ENCODE assay signal across 10 cellular contexts in genomic region chr13:40963927-40964326, GRCh38. TPM values are rescaled to one million over a fixed set of nuclear protein-coding genes. Genes with fewer than 3 reads are reported as not detected.
A peak's percentile ranks its signal among the peaks of the same experiment; 100 is the strongest.
DNase-seq lines count a peak whose midpoint lies in the region; ATAC-seq and TF ChIP-seq lines count a peak whose summit lies in the region.
"Had no signal": no experiment of that assay in that cellular context is flagged by ENCODE, and none has a peak within 500 bp of the region (broad histone marks: within the 10 kb centered on the region; RNA-seq: fewer than 3 reads in every experiment).

No MANE protein-coding gene starts in this region.

- no peak overlapping the region for H2BK120ac ChIP-seq in mesendoderm (ENCODE audit: low read depth, low read length)

- no peak overlapping the region for H3K4me3 Mint-ChIP-seq in Caco-2 (ENCODE audit: unreplicated experiment)
- H3K4me3 Mint-ChIP-seq: H9 had no signal

- no peak overlapping the region for H2BK15ac ChIP-seq in mesendoderm (replicated peaks; ENCODE audit: low read depth)

- no peak overlapping the region for H3K4ac ChIP-seq in mesendoderm (ENCODE audit: low read depth, low read length)

- no peaks in the 10 kb centered on the region for H3K9me3 Mint-ChIP-seq in Caco-2 (ENCODE audit: unreplicated experiment)
- H3K9me3 Mint-ChIP-seq: H9 had no signal

- peaks cover 32% of the 10 kb centered on the region for H3K4me1 Mint-ChIP-seq in Caco-2 (ENCODE audit: low read depth, unreplicated experiment)

- no peaks in the 10 kb centered on the region; the same call in 1 of the 2 replicates for H3K36me3 ChIP-seq in Caco-2 (ENCODE audit: control insufficient read depth, insufficient read depth, low read length)
- no peaks in the 10 kb centered on the region for H3K36me3 ChIP-seq in mesendoderm (ENCODE audit: control insufficient read depth, insufficient read depth, low read length)

- no peaks in the 10 kb centered on the region for H3K79me2 ChIP-seq in mesendoderm (ENCODE audit: control insufficient read depth, insufficient read depth, low read length)

- DNase-seq in Caco-2 (peak in 1 of 2 experiments; percentile 22), astrocyte of the spinal cord (ENCODE audit: low read depth, low spot score) (peak; percentile 43), mesendoderm (peak; percentile 13), GM10248 (ENCODE audit: extremely low spot score) (no peak), NCI-H2081 treated with DMSO at 0.1 percent for 48 hours (lab: John Stamatoyannopoulos, UW) (no peak)
- DNase-seq: activated gamma-delta T cell treated with Interleukin-2 at 50 U/mL for 16 hours, H9 had no signal

- H3K4me1 ChIP-seq in Caco-2: peaks cover 28% of the 10 kb centered on the region
- H3K4me1 ChIP-seq in mesendoderm (ENCODE audit: control insufficient read depth, low read depth, low read length): no peaks in the 10 kb centered on the region

- POLR2A ChIA-PET in Caco-2 (lab: Charles Lee): interaction anchor here (0.6 kb wide), 1 partner anchor 97 kb away, joined by 3 read pairs; no protein-coding TSS in a partner anchor
- POLR2A ChIA-PET in GM10248 (lab: Yijun Ruan, JAX): interaction anchor here (0.7 kb wide), 1 partner anchor 9 kb away, joined by 3 read pairs; no protein-coding TSS in a partner anchor

- H3K79me1 ChIP-seq in mesendoderm (ENCODE audit: low read length): no peaks in the 10 kb centered on the region

- intact Hi-C loops in Caco-2 (cut with micrococcal nuclease; ENCODE audit: unreplicated experiment): no loop called here

- no peak overlapping the region for H3K4me3 ChIP-seq in Caco-2 (ENCODE audit: low read depth, low read length)
- no peak overlapping the region for H3K4me3 ChIP-seq in astrocyte of the spinal cord (ENCODE audit: low read depth, low read length)
- H3K4me3 ChIP-seq in mesendoderm (ENCODE audit: low read length): no peak overlapping the region

- no peak overlapping the region for H2AK5ac ChIP-seq in mesendoderm (ENCODE audit: low read length)

- no CpG with 5 or more reads among the region's 1 CpG for WGBS in mesendoderm (ENCODE audit: extremely low coverage, insufficient coverage, low lambda C conversion rate)

- no peak overlapping the region for H3K9ac ChIP-seq in mesendoderm (ENCODE audit: low read length)

- H3K27me3 ChIP-seq in Caco-2 (replicated peaks; ENCODE audit: control insufficient read depth, insufficient read depth, low read length): no peaks in the 10 kb centered on the region
- H3K27me3 ChIP-seq in mesendoderm (ENCODE audit: insufficient read depth, low read length, poor library complexity): no peaks in the 10 kb centered on the region

- no peaks in the 10 kb centered on the region for H3K27me3 Mint-ChIP-seq in Caco-2 (ENCODE audit: insufficient read depth, unreplicated experiment)

- no peaks in the 10 kb centered on the region for H3K9me3 ChIP-seq in Caco-2

- H4K8ac ChIP-seq in mesendoderm (ENCODE audit: low read depth, low read length): no peak overlapping the region

- CTCF ChIA-PET in Caco-2 (lab: Charles Lee) (no interaction called here), GM10248 (lab: Yijun Ruan, JAX) (interaction anchor here (1.1 to 4.0 kb wide), 2 partner anchors 9 to 42 kb away, joined by 3 to 31 read pairs; no protein-coding TSS in a partner anchor)

- TF ChIP-seq CTCF in Caco-2 (IDR thresholded peaks at IDR 0.05; ENCODE audit: insufficient read depth in 1 of 2, low read depth in 1 of 2, low read length in 1 of 2, severe bottlenecking in 1 of 2, unreplicated experiment in 1 of 2): no peak
- no peak for TF ChIP-seq CTCF in astrocyte of the spinal cord (IDR thresholded peaks at IDR 0.05; ENCODE audit: low read depth, low read length)
- no peak for TF ChIP-seq CTCF in GM10248 (IDR thresholded peaks at IDR 0.05; ENCODE audit: control extremely low read depth, extremely low read depth, low read depth, missing control alignments)

- ATAC-seq in HG02870 (IDR thresholded peaks at IDR 0.05; ENCODE audit: unreplicated experiment): peak; percentile 50
- no peak for ATAC-seq in HG03432 (IDR thresholded peaks at IDR 0.05; ENCODE audit: unreplicated experiment)
- no peak for ATAC-seq in GM19397 (IDR thresholded peaks at IDR 0.05; ENCODE audit: unreplicated experiment)

- H2BK5ac ChIP-seq in mesendoderm (ENCODE audit: low read length): no peak overlapping the region

- BruUV-seq in Caco-2 (replicated peaks; lab: Mats Ljungman, UMichigan): no TSS peak

- no peak overlapping the region for H4K5ac ChIP-seq in mesendoderm (ENCODE audit: low read length)

- peak overlapping the region; percentile 61 for H3K27ac Mint-ChIP-seq in Caco-2 (ENCODE audit: unreplicated experiment)
- H3K27ac Mint-ChIP-seq: H9 had no signal

- H3K56ac ChIP-seq in mesendoderm (ENCODE audit: low read length): no peak overlapping the region

- in situ Hi-C loops in astrocyte of the spinal cord (cut with HindIII; ENCODE audit: low sequenced_read_pairs): no loop called here

- no peak overlapping the region for H3K18ac ChIP-seq in mesendoderm (ENCODE audit: low read length)

- peaks cover 36% of the 10 kb centered on the region for H3K36me3 Mint-ChIP-seq in Caco-2 (ENCODE audit: insufficient read depth, unreplicated experiment)

- H3K4me2 ChIP-seq in mesendoderm (ENCODE audit: low read length): no peak overlapping the region

- no peak overlapping the region for H3K27ac ChIP-seq in mesendoderm (ENCODE audit: low read depth, low read length)

- H3K23ac ChIP-seq in mesendoderm (ENCODE audit: low read length): no peak overlapping the region

RNA-seq across cellular contexts. Expression of gene ELF1, which starts 55.2 kb away (rescaled TPM):
- total RNA-seq in Caco-2 (2022): 108 and 116 TPM in 2 replicates
- 13.8 TPM for polyA plus RNA-seq in mesendoderm (2013, experiment 1 of 2)
- polyA plus RNA-seq in mesendoderm (2013, experiment 2 of 2): 14.7 TPM

Comparison
In these comparisons a context has a peak if more than half of its experiments do, and no peak if none do; other contexts are left out.
1. DNase-seq: peak in astrocyte of the spinal cord (single experiment) and mesendoderm (single experiment); none in GM10248 (single experiment) and NCI-H2081 treated with DMSO at 0.1 percent for 48 hours (single experiment).